15 cellular contexts compared by ENCODE assay signal in genomic region chr6:154996841-154997311, GRCh38. TPM values are rescaled to one million over a fixed set of nuclear protein-coding genes. Genes with fewer than 3 reads are reported as not detected.
DNase-seq lines count a peak whose midpoint lies in the region; ATAC-seq, FAIRE-seq and TF ChIP-seq lines count a peak whose summit lies in the region.
"Had no signal": no experiment of that assay in that cellular context is flagged by ENCODE, and none has a peak within 500 bp of the region (broad histone marks: within the 10 kb centered on the region; RNA-seq: fewer than 3 reads in every experiment).

No MANE protein-coding gene starts in this region.

- H3K27me3 Mint-ChIP-seq in astrocyte (ENCODE audit: low read depth, unreplicated experiment) = no peaks in the 10 kb centered on the region
- peaks cover 38% of the 10 kb centered on the region for H3K27me3 Mint-ChIP-seq in CD4-positive, alpha-beta T cell

- H3K27ac Mint-ChIP-seq in astrocyte (ENCODE audit: unreplicated experiment) = peak overlapping the region; percentile 1
- H3K27ac Mint-ChIP-seq in CD4-positive, alpha-beta T cell = no peak overlapping the region

- peaks cover 9% of the 10 kb centered on the region for H3K4me1 Mint-ChIP-seq in astrocyte (ENCODE audit: low read depth, unreplicated experiment)
- peaks cover 5% of the 10 kb centered on the region for H3K4me1 Mint-ChIP-seq in CD4-positive, alpha-beta T cell (ENCODE audit: low read depth)

- TF ChIP-seq CTCF in astrocyte (IDR thresholded peaks at IDR 0.05; ENCODE audit: insufficient read depth, low read depth, low read length) = no peak
- no peak for TF ChIP-seq CTCF in ascending aorta (IDR thresholded peaks at IDR 0.05)
- TF ChIP-seq CTCF in CD4-positive, alpha-beta T cell (IDR thresholded peaks at IDR 0.05) = no peak

- in situ Hi-C loops in HAP-1 (cut with MboI; ENCODE audit: low sequenced_read_pairs) = no loop called here

- intact Hi-C loops in ascending aorta (cut with DNase I) = loop anchor here (5.0 to 10.0 kb wide), 3 partner anchors 70 to 148 kb away; no protein-coding TSS in a partner anchor
- intact Hi-C loops in CD4-positive, alpha-beta T cell (cut with DNase I, micrococcal nuclease) = no loop called here

- H3K79me2 ChIP-seq in ACC112 (ENCODE audit: control insufficient read depth, insufficient read depth, low read length, unreplicated experiment) (peaks cover 5% of the 10 kb centered on the region), astrocyte (ENCODE audit: insufficient read depth, low read length) (no peaks in the 10 kb centered on the region)

- H3K9ac ChIP-seq in astrocyte (ENCODE audit: low read length) = no peak overlapping the region

- no peaks in the 10 kb centered on the region for H3K27me3 ChIP-seq in ACC112 (ENCODE audit: insufficient read depth, low read length)
- H3K27me3 ChIP-seq in HAP-1 (ENCODE audit: low read depth) = no peaks in the 10 kb centered on the region; the same call in 1 of the 2 replicates
- no peaks in the 10 kb centered on the region for H3K27me3 ChIP-seq in astrocyte (ENCODE audit: insufficient read depth, low read length)
- no peaks in the 10 kb centered on the region for H3K27me3 ChIP-seq in ascending aorta
- peaks cover 26% of the 10 kb centered on the region for H3K27me3 ChIP-seq in CD4-positive, alpha-beta T cell (ENCODE audit: control insufficient read depth, insufficient read depth, low read length)

- no peak for ATAC-seq in GM21576 (IDR thresholded peaks at IDR 0.05; ENCODE audit: unreplicated experiment)
- ATAC-seq in CD4-positive, alpha-beta T cell (ENCODE audit: poor library complexity) = no peak
- ATAC-seq: heart right ventricle, sciatic nerve had no signal

- CTCF ChIA-PET in CD4-positive, alpha-beta T cell (lab: Charles Lee) = no interaction called here

- H3K9me3 Mint-ChIP-seq in astrocyte (ENCODE audit: unreplicated experiment) = no peaks in the 10 kb centered on the region
- no peaks in the 10 kb centered on the region for H3K9me3 Mint-ChIP-seq in CD4-positive, alpha-beta T cell

- no peak overlapping the region for H3K27ac ChIP-seq in ACC112 (ENCODE audit: low read depth, low read length)
- H3K27ac ChIP-seq in astrocyte (ENCODE audit: low read depth, low read length) = no peak overlapping the region
- H3K27ac ChIP-seq in ascending aorta = no peak overlapping the region
- H3K27ac ChIP-seq in CD4-positive, alpha-beta T cell (ENCODE audit: low read depth, low read length) = no peak overlapping the region
- H3K27ac ChIP-seq: heart right ventricle had no signal

- H2AFZ ChIP-seq in ACC112 (ENCODE audit: low read length, unreplicated experiment) (no peak overlapping the region), astrocyte (ENCODE audit: low read depth, low read length) (no peak overlapping the region)

- peak overlapping the region; percentile 86 for H3K4me3 Mint-ChIP-seq in astrocyte (ENCODE audit: unreplicated experiment)
- no peak overlapping the region for H3K4me3 Mint-ChIP-seq in CD4-positive, alpha-beta T cell

- H3K4me3 ChIP-seq in ACC112 (ENCODE audit: low read depth, low read length) = peak overlapping the region; percentile 96
- H3K4me3 ChIP-seq in HAP-1 = no peak overlapping the region
- no peak overlapping the region for H3K4me3 ChIP-seq in astrocyte (ENCODE audit: insufficient read depth, low read depth, low read length)
- peak overlapping the region in 1 of 2 donors; percentile 78 for H3K4me3 ChIP-seq in ascending aorta

- H3K4me1 ChIP-seq in ACC112 (ENCODE audit: control insufficient read depth, insufficient read depth, low read length, unreplicated experiment) (peaks cover 20% of the 10 kb centered on the region), HAP-1 (peaks cover 11% of the 10 kb centered on the region), astrocyte (ENCODE audit: insufficient read depth, low read length) (peaks cover 8% of the 10 kb centered on the region), ascending aorta (no peaks in the 10 kb centered on the region)

- H3K36me3 Mint-ChIP-seq in astrocyte (ENCODE audit: low read depth, unreplicated experiment) = peaks cover 3% of the 10 kb centered on the region
- no peaks in the 10 kb centered on the region for H3K36me3 Mint-ChIP-seq in CD4-positive, alpha-beta T cell (ENCODE audit: low read depth)

- FAIRE-seq in astrocyte (lab: Jason Lieb, UNC) = no peak
- no peak for FAIRE-seq in GM19239 (lab: Jason Lieb, UNC)

- H4K20me1 ChIP-seq in astrocyte (ENCODE audit: insufficient read depth, low read length) = no peaks in the 10 kb centered on the region

- H3K9me3 ChIP-seq in HAP-1 (no peaks in the 10 kb centered on the region), astrocyte (ENCODE audit: insufficient read depth, low read depth, low read length) (no peaks in the 10 kb centered on the region), ascending aorta (no peaks in the 10 kb centered on the region)
- no peaks in the 10 kb centered on the region for H3K9me3 ChIP-seq in CD4-positive, alpha-beta T cell (ENCODE audit: control insufficient read depth, low read length)
- H3K9me3 ChIP-seq: heart right ventricle had no signal

- DNase-seq in HAP-1 (ENCODE audit: low spot score in 2 of 2) (peak; percentile 33 to 51), astrocyte (ENCODE audit: low read depth) (no peak), kidney tubule cell (ENCODE audit: low spot score) (peak; percentile 40), ascending aorta (ENCODE audit: low spot score in 2 of 2) (no peak), GM19239 (ENCODE audit: insufficient read length, low spot score) (no peak)
- no peak for DNase-seq in CD4-positive, alpha-beta T cell
- DNase-seq: activated CD4-positive, alpha-beta T cell treated with anti-CD3 and anti-CD28 coated beads for 1 hour; effector memory CD4-positive, alpha-beta T cell; heart right ventricle; MM.1S; NCI-H446 treated with DMSO at 0.1 percent for 48 hours; SHP77 treated with DMSO at 0.1 percent for 48 hours had no signal

- POLR2A ChIA-PET in CD4-positive, alpha-beta T cell (lab: Charles Lee) = no interaction called here

- peak overlapping the region; percentile 96 for H3K4me2 ChIP-seq in astrocyte (ENCODE audit: low read length)

- H3K36me3 ChIP-seq in ACC112 (ENCODE audit: insufficient read depth, low read length) = no peaks in the 10 kb centered on the region
- H3K36me3 ChIP-seq in HAP-1 (replicated peaks) = no peaks in the 10 kb centered on the region
- no peaks in the 10 kb centered on the region for H3K36me3 ChIP-seq in astrocyte (ENCODE audit: insufficient read depth, low read length)
- H3K36me3 ChIP-seq in ascending aorta = no peaks in the 10 kb centered on the region
- H3K36me3 ChIP-seq: heart right ventricle had no signal

RNA-seq across cellular contexts. Expression of gene TIAM2, which starts 1.8 kb away (rescaled TPM):
- total RNA-seq in astrocyte (22.2 and 23.6 TPM in 2 replicates), ascending aorta (3.7 TPM)
- total RNA-seq in CD4-positive, alpha-beta T cell = 1 to 10 TPM; 4.4 to 5.3 TPM

Comparison
In these comparisons a context has a peak if more than half of its experiments do, and no peak if none do; other contexts are left out.
1. DNase-seq: peak in HAP-1 (2 of 2) and kidney tubule cell (single experiment); none in astrocyte (single experiment), ascending aorta (0 of 2), CD4-positive, alpha-beta T cell (0 of 10) and GM19239 (single experiment).